ENCODE assay signal across 19 cellular contexts in genomic region chr6:136930528-136930927, GRCh38. TPM values are rescaled to one million over a fixed set of nuclear protein-coding genes. Genes with fewer than 3 reads are reported as not detected.
DNase-seq lines count a peak whose midpoint lies in the region; ATAC-seq and TF ChIP-seq lines count a peak whose summit lies in the region.
"Had no signal": no experiment of that assay in that cellular context is flagged by ENCODE, and none has a peak within 500 bp of the region (broad histone marks: within the 10 kb centered on the region; RNA-seq: fewer than 3 reads in every experiment).

No MANE protein-coding gene starts in this region.

- no peaks in the 10 kb centered on the region for H3K36me3 ChIP-seq in esophagus muscularis mucosa
- H3K36me3 ChIP-seq: HAP-1 had no signal

- no peak overlapping the region for H3K4me3 ChIP-seq in esophagus muscularis mucosa
- H3K4me3 ChIP-seq: HAP-1 had no signal

- H3K27me3 ChIP-seq in esophagus muscularis mucosa, result no peaks in the 10 kb centered on the region

- H3K4me1 ChIP-seq in esophagus muscularis mucosa, result peaks cover 0 to 4% (median 0%) of the 10 kb centered on the region in 4 donors
- H3K4me1 ChIP-seq: HAP-1 had no signal

- intact Hi-C loops in esophagus muscularis mucosa (cut with DNase I), result no loop called here
- intact Hi-C loops in left ventricle myocardium superior (cut with micrococcal nuclease), result no loop called here

- no peak for TF ChIP-seq CTCF in esophagus muscularis mucosa (IDR thresholded peaks at IDR 0.05)

- no peak for TF ChIP-seq POLR2A in esophagus muscularis mucosa (IDR thresholded peaks at IDR 0.05; ENCODE audit: low read depth)

- DNase-seq in LHCN-M2 (ENCODE audit: low read depth), result peak; percentile 74
- DNase-seq in RKO (ENCODE audit: low spot score), result peak; percentile 5
- DNase-seq in esophagus muscularis mucosa (ENCODE audit: extremely low spot score), result peak; percentile 37
- DNase-seq in left ventricle myocardium superior, result no peak
- no peak for DNase-seq in NOMO-1 (lab: John Stamatoyannopoulos, UW; ENCODE audit: unreplicated experiment in 2 of 2)
- no peak for DNase-seq in NK-92 treated with Interleukin-12 subunit alpha and Interleukin-12 subunit beta, amount 100 ng/mL, for 24 hours (lab: John Stamatoyannopoulos, UW)
- DNase-seq: C1 segment of cervical spinal cord; Calu3; CD4-positive, alpha-beta memory T cell; COR-L47; DMS53; DMS79 treated with DMSO at 0.1 percent for 48 hours; GOT3; HFFc6 had no signal

- 87% methylated on average over 4 of the region's 4 CpGs for WGBS in esophagus muscularis mucosa

- TF ChIP-seq EP300 in esophagus muscularis mucosa (IDR thresholded peaks at IDR 0.05), result no peak

- H3K9me3 ChIP-seq in esophagus muscularis mucosa, result no peaks in the 10 kb centered on the region
- H3K9me3 ChIP-seq: HAP-1 had no signal

- no peak overlapping the region for H3K27ac ChIP-seq in esophagus muscularis mucosa (replicated peaks in 1 of 4)

- ATAC-seq in left ventricle myocardium superior, result no peak

RNA-seq across cellular contexts. Expression of gene SLC35D3, which starts 8.4 kb away (rescaled TPM):
- total RNA-seq in LHCN-M2 (2014; rRNA removed) (not detected in 2 replicates), esophagus muscularis mucosa (under 1 TPM in 3 of 4 donors, not detected in 1; 0.11 to 0.42 (median 0.17) TPM), left ventricle myocardium superior (not detected)
- 0.06 TPM for polyA plus RNA-seq in LHCN-M2 (2012)
- total RNA-seq: A172; A673; Calu3; CD4-positive, alpha-beta memory T cell; Daoy; HFFc6 had no signal
- polyA plus RNA-seq: BJ; CD4-positive, alpha-beta memory T cell had no signal

Comparison
In these comparisons a context has a peak if more than half of its experiments do, and no peak if none do; other contexts are left out.
1. DNase-seq: peak in LHCN-M2 (single experiment), RKO (single experiment) and esophagus muscularis mucosa (single experiment); none in left ventricle myocardium superior (single experiment), NOMO-1 (0 of 2) and NK-92 treated with Interleukin-12 subunit alpha and Interleukin-12 subunit beta, amount 100 ng/mL, for 24 hours (single experiment).